Comparison of ENCODE assay signal across 8 cellular contexts in the genomic region with DNA sequence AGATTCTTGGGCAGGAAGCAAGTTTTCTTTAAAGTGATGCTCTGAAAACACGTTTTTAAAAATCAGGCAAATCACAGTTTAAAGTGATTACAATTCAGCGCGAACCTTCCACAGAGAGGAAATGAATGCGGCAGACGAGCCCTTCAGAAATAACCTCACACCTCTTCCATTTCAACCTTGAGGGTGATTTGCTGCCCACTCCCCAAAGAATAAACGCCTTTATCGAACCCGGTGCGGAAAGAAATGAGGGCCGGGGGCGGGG. TPM values are rescaled to one million over a fixed set of nuclear protein-coding genes. Genes with fewer than 3 reads are reported as not detected.
DNase-seq lines count a peak whose midpoint lies in the region; ATAC-seq and TF ChIP-seq lines count a peak whose summit lies in the region.

No MANE protein-coding gene starts in this region.

- TF ChIP-seq CTCF in OCI-LY3 (IDR thresholded peaks at IDR 0.05; ENCODE audit: low read depth, low read length) (no peak), epithelial cell of esophagus (IDR thresholded peaks at IDR 0.05; ENCODE audit: insufficient read depth, low read depth, low read length, missing control alignments) (no peak), parathyroid adenoma (IDR thresholded peaks at IDR 0.05) (no peak)

- H3K79me2 ChIP-seq in OCI-LY3 (ENCODE audit: low read length) (no peaks in the 10 kb centered on the region), parathyroid adenoma (no peaks in the 10 kb centered on the region)

- H3K4me1 ChIP-seq in OCI-LY3 (ENCODE audit: low read length) (peaks cover 4% of the 10 kb centered on the region), parathyroid adenoma (peaks cover 3% of the 10 kb centered on the region)

- ATAC-seq in sciatic nerve: no peak
- no peak for ATAC-seq in GM18498 (IDR thresholded peaks at IDR 0.05; ENCODE audit: unreplicated experiment)

- H3K9me3 ChIP-seq in OCI-LY3 (ENCODE audit: insufficient read depth, low read length): no peaks in the 10 kb centered on the region
- no peaks in the 10 kb centered on the region for H3K9me3 ChIP-seq in parathyroid adenoma (ENCODE audit: control insufficient read depth, low read length)

- H3K36me3 ChIP-seq in OCI-LY3 (replicated peaks; ENCODE audit: low read depth, low read length) (no peaks in the 10 kb centered on the region), parathyroid adenoma (ENCODE audit: control insufficient read depth, insufficient read depth, low read length) (no peaks in the 10 kb centered on the region)

- H3K27ac ChIP-seq in OCI-LY3 (ENCODE audit: low read length): no peak overlapping the region
- H3K27ac ChIP-seq in parathyroid adenoma: peak overlapping the region; percentile 15

- intact Hi-C loops in sciatic nerve (cut with DNase I): no loop called here

- H3K4me2 ChIP-seq in OCI-LY3 (ENCODE audit: low read length) (peak overlapping the region; percentile 72), parathyroid adenoma (ENCODE audit: low read length) (peak overlapping the region; percentile 99)

- H2AFZ ChIP-seq in OCI-LY3 (ENCODE audit: low read depth, low read length) (peak overlapping the region; percentile 86; the same call in 1 of the 2 replicates), parathyroid adenoma (peak overlapping the region; percentile 76)

- H4K20me1 ChIP-seq in OCI-LY3 (ENCODE audit: insufficient read depth, low read length): no peaks in the 10 kb centered on the region

- DNase-seq in epithelial cell of esophagus (ENCODE audit: low read depth) (no peak), mucosa of gallbladder (ENCODE audit: low spot score) (no peak), sciatic nerve (ENCODE audit: low spot score) (no peak), hypothalamus (lab: John Stamatoyannopoulos, UW) (no peak)

- H3K9ac ChIP-seq in OCI-LY3 (ENCODE audit: low read length) (peak overlapping the region; percentile 47), parathyroid adenoma (no peak overlapping the region)

- H3K4me3 ChIP-seq in GM08714 (ENCODE audit: low read length) (peak overlapping the region; percentile 68), OCI-LY3 (ENCODE audit: low read length) (peak overlapping the region; percentile 74), epithelial cell of esophagus (ENCODE audit: low read length) (peak overlapping the region; percentile 90), parathyroid adenoma (ENCODE audit: low read depth, low read length) (peak overlapping the region; percentile 47)

- H3K27me3 ChIP-seq in OCI-LY3 (ENCODE audit: low read depth, low read length) (0 out of 2 replicates have a peak, but pooled peaks cover 3% of the 10 kb centered on the region), parathyroid adenoma (ENCODE audit: control insufficient read depth, insufficient read depth, low read length) (no peaks in the 10 kb centered on the region)

RNA-seq across cellular contexts. Expression of a gene that starts 2.3 kb away (rescaled TPM):
- total RNA-seq in mucosa of gallbladder: 27.9 TPM
- 18.5 TPM for total RNA-seq in sciatic nerve
